Comparison of ENCODE assay signal across 20 cellular contexts in genomic region chr3:153023896-153024295, GRCh38.
"Had no signal": no experiment of that assay in that cellular context is flagged by ENCODE, and none has a peak within 500 bp of the region (broad histone marks: within the 10 kb centered on the region; RNA-seq: fewer than 3 reads in every experiment).

No MANE protein-coding gene starts in this region.

- DNase-seq: activated CD4-positive, alpha-beta T cell treated with anti-CD3 and anti-CD28 coated beads for 48 hours; activated CD4-positive, alpha-beta T cell treated with anti-CD3 and anti-CD28 coated beads, Interleukin-2, amount 50 U/mL, for 4 hours; activated CD4-positive, CD25-positive, alpha-beta regulatory T cell treated with anti-CD3 and anti-CD28 coated beads, Interleukin-2, amount 50 U/mL, for 72 hours; activated CD8-positive, alpha-beta memory T cell treated with anti-CD3 and anti-CD28 coated beads, Interleukin-2, amount 50 U/mL, for 48 hours; activated CD8-positive, alpha-beta T cell treated with anti-CD3 and anti-CD28 coated beads, Interleukin-2, amount 10 ng/mL, durations not matched to agents 7 days and 5 days; activated naive CD8-positive, alpha-beta T cell treated with anti-CD3 and anti-CD28 coated beads, Interleukin-2, amount 50 U/mL, for 24 hours; activated T-cell treated with anti-CD3 and anti-CD28 coated beads, Interleukin-2, amount 50 U/mL, for 1 hour; amniotic stem cell; body of pancreas; central memory CD4-positive, alpha-beta T cell; KG1; NCI-H1048; NCI-H1930; NCI-H2171; NCI-H2227 treated with DMSO at 0.1 percent for 48 hours; NCI-H446 treated with DMSO at 0.1 percent for 48 hours; NCI-H526 treated with DMSO at 0.1 percent for 48 hours; NK-92 treated with Interleukin-12 subunit alpha and Interleukin-12 subunit beta, amount 100 ng/mL, for 24 hours; Peyer's patch; SHP77 had no signal
